In genomic region chr7:102989161-102989560, GRCh38 we compare ENCODE assay signal across 13 cellular contexts.
"Had no signal": no experiment of that assay in that cellular context is flagged by ENCODE, and none has a peak within 500 bp of the region (broad histone marks: within the 10 kb centered on the region; RNA-seq: fewer than 3 reads in every experiment).

No MANE protein-coding gene starts in this region.

- H3K4me1 Mint-ChIP-seq: activated naive CD8-positive, alpha-beta T cell treated with anti-CD3 and anti-CD28 coated beads for 36 hours; neural crest cell; stimulated activated memory B cell treated with anti-CD40 and anti-IgM and Interleukin-4, amounts not matched to agents 10 μg/mL and 1 μg/mL and 100 μg/mL, for 72 hours had no signal

- H3K9me3 Mint-ChIP-seq: activated naive CD8-positive, alpha-beta T cell treated with anti-CD3 and anti-CD28 coated beads for 36 hours; activated T-helper 1 cell treated with anti-CD3 and anti-CD28 coated beads, Interleukin-12 subunit alpha, Interleukin-12 subunit beta, Interleukin-2, Interleukin-4 antibody, amounts not matched to agents 30 ng/mL and 10 ng/mL and 1 ng/mL, durations not matched to agents 14 hours and 24 hours and 36 hours; neural crest cell; stimulated activated memory B cell treated with anti-CD40 and anti-IgM and Interleukin-4, amounts not matched to agents 10 μg/mL and 1 μg/mL and 100 μg/mL, for 72 hours had no signal

- ATAC-seq: gastrocnemius medialis; left colon; stimulated activated memory B cell treated with anti-CD40 and anti-IgM and Interleukin-4, amounts not matched to agents 10 μg/mL and 1 μg/mL and 100 μg/mL, for 72 hours had no signal

- H3K27ac ChIP-seq: epithelial cell of prostate, gastrocnemius medialis, lower lobe of right lung had no signal

- H3K36me3 ChIP-seq: gastrocnemius medialis, heart right ventricle, lower lobe of right lung, ovary had no signal

- H3K4me3 ChIP-seq: gastrocnemius medialis, heart right ventricle, lower lobe of right lung, ovary had no signal

- H3K9me3 ChIP-seq: gastrocnemius medialis, heart right ventricle, lower lobe of right lung, ovary had no signal

- H3K36me3 Mint-ChIP-seq: activated naive CD8-positive, alpha-beta T cell treated with anti-CD3 and anti-CD28 coated beads for 36 hours; stimulated activated memory B cell treated with anti-CD40 and anti-IgM and Interleukin-4, amounts not matched to agents 10 μg/mL and 1 μg/mL and 100 μg/mL, for 72 hours had no signal

- H3K27me3 ChIP-seq: gastrocnemius medialis, heart right ventricle, ovary had no signal

- H3K4me3 Mint-ChIP-seq: activated naive CD8-positive, alpha-beta T cell treated with anti-CD3 and anti-CD28 coated beads for 36 hours; activated T-helper 1 cell treated with anti-CD3 and anti-CD28 coated beads, Interleukin-12 subunit alpha, Interleukin-12 subunit beta, Interleukin-2, Interleukin-4 antibody, amounts not matched to agents 30 ng/mL and 10 ng/mL and 1 ng/mL, durations not matched to agents 14 hours and 24 hours and 36 hours; neural crest cell; stimulated activated memory B cell treated with anti-CD40 and anti-IgM and Interleukin-4, amounts not matched to agents 10 μg/mL and 1 μg/mL and 100 μg/mL, for 72 hours had no signal

- DNase-seq: activated CD4-positive, CD25-positive, alpha-beta regulatory T cell treated with anti-CD3 and anti-CD28 coated beads, Interleukin-2, amount 50 U/mL, for 72 hours; activated naive CD8-positive, alpha-beta T cell treated with anti-CD3 and anti-CD28 coated beads for 36 hours; gastrocnemius medialis; heart right ventricle; left colon; lower lobe of right lung; midbrain; ovary; trophoblast cell had no signal

- H3K27ac Mint-ChIP-seq: activated naive CD8-positive, alpha-beta T cell treated with anti-CD3 and anti-CD28 coated beads for 36 hours; activated T-helper 1 cell treated with anti-CD3 and anti-CD28 coated beads, Interleukin-12 subunit alpha, Interleukin-12 subunit beta, Interleukin-2, Interleukin-4 antibody, amounts not matched to agents 30 ng/mL and 10 ng/mL and 1 ng/mL, durations not matched to agents 14 hours and 24 hours and 36 hours; stimulated activated memory B cell treated with anti-CD40 and anti-IgM and Interleukin-4, amounts not matched to agents 10 μg/mL and 1 μg/mL and 100 μg/mL, for 72 hours had no signal

- H3K27me3 Mint-ChIP-seq: activated naive CD8-positive, alpha-beta T cell treated with anti-CD3 and anti-CD28 coated beads for 36 hours; stimulated activated memory B cell treated with anti-CD40 and anti-IgM and Interleukin-4, amounts not matched to agents 10 μg/mL and 1 μg/mL and 100 μg/mL, for 72 hours had no signal
